1 cellular context compared by ENCODE assay signal in genomic region chr3:156978471-156978961, GRCh38.
TF ChIP-seq lines count a peak whose summit lies in the region.

No MANE protein-coding gene starts in this region.

TF ChIP-seq in K562, 482 proteins besides CTCF, POLR2A, EP300 and RAD21 (continued from another document):
- TF ChIP-seq CREB3L1 (IDR thresholded peaks at IDR 0.05; ENCODE audit: borderline replicate concordance, low read depth) (no peak), TFE3 (CRISPR knock-in tag; IDR thresholded peaks at IDR 0.05) (peak; percentile 72), RAD51 (IDR thresholded peaks at IDR 0.05; ENCODE audit: borderline replicate concordance, low read depth) (peak; percentile 71), CHAMP1 (IDR thresholded peaks at IDR 0.05) (no peak), RBM39 (optimal IDR thresholded peaks at IDR 0.05; ENCODE audit: low read depth, low read length) (no peak)
